Comparison of ENCODE assay signal across 8 cellular contexts in genomic region chr11:32385998-32386397, GRCh38. TPM values are rescaled to one million over a fixed set of nuclear protein-coding genes. Genes with fewer than 3 reads are reported as not detected.
DNase-seq lines count a peak whose midpoint lies in the region; ATAC-seq and TF ChIP-seq lines count a peak whose summit lies in the region.

No MANE protein-coding gene starts in this region.

- no peak overlapping the region for H3K23ac ChIP-seq in neuronal stem cell (ENCODE audit: low read depth, low read length, poor library complexity)

- TF ChIP-seq EP300 in esophagus muscularis mucosa (IDR thresholded peaks at IDR 0.05) = no peak

- no peak overlapping the region for H2AFZ ChIP-seq in neuronal stem cell (ENCODE audit: low read length)

- H4K91ac ChIP-seq in neuronal stem cell (ENCODE audit: low read depth, low read length, poor library complexity) = no peak overlapping the region

- no peak overlapping the region for H3K9ac ChIP-seq in neuronal stem cell (ENCODE audit: low read depth, low read length, poor library complexity)

- H3K79me1 ChIP-seq in neuronal stem cell (ENCODE audit: low read depth, low read length) = no peaks in the 10 kb centered on the region

- no peaks in the 10 kb centered on the region for H3K27me3 ChIP-seq in neuronal stem cell (ENCODE audit: control insufficient read depth in 3 of 3, insufficient read depth in 3 of 3, low read depth in 1 of 3, low read length in 3 of 3)
- peaks cover 0 to 36% (median 0%) of the 10 kb centered on the region in 4 donors for H3K27me3 ChIP-seq in esophagus muscularis mucosa

- no peaks in the 10 kb centered on the region for H3K9me3 ChIP-seq in neuronal stem cell (replicated peaks in 1 of 2; ENCODE audit: control insufficient read depth in 2 of 2, insufficient read depth in 1 of 2, low read depth in 1 of 2, low read length in 2 of 2)
- no peaks in the 10 kb centered on the region for H3K9me3 ChIP-seq in esophagus muscularis mucosa

- no peak for TF ChIP-seq POLR2A in esophagus muscularis mucosa (IDR thresholded peaks at IDR 0.05; ENCODE audit: low read depth)

- no peak for ATAC-seq in HG03571 (IDR thresholded peaks at IDR 0.05; ENCODE audit: unreplicated experiment)
- no peak for ATAC-seq in GM21737 (IDR thresholded peaks at IDR 0.05; ENCODE audit: unreplicated experiment)

- H3K27ac ChIP-seq in neuronal stem cell (replicated peaks; ENCODE audit: low read length) (no peak overlapping the region), esophagus muscularis mucosa (replicated peaks in 1 of 4) (no peak overlapping the region)

- H2BK12ac ChIP-seq in neuronal stem cell (ENCODE audit: low read length) = no peak overlapping the region

- DNase-seq in ELR (ENCODE audit: low read depth) = peak; percentile 73
- peak; percentile 25 for DNase-seq in LNCaP clone FGC (ENCODE audit: low read depth)
- DNase-seq in cardiac fibroblast (ENCODE audit: low read depth in 2 of 2) = peak; percentile 75 to 77
- peak; percentile 11 for DNase-seq in neuronal stem cell (ENCODE audit: low spot score)
- no peak for DNase-seq in esophagus muscularis mucosa (ENCODE audit: extremely low spot score)
- no peak for DNase-seq in NCI-H774 (lab: John Stamatoyannopoulos, UW)

- H3K18ac ChIP-seq in neuronal stem cell (ENCODE audit: low read length) = no peak overlapping the region

- H4K8ac ChIP-seq in neuronal stem cell (ENCODE audit: low read depth, low read length) = no peak overlapping the region

- H2AK5ac ChIP-seq in neuronal stem cell (ENCODE audit: low read depth, low read length) = no peak overlapping the region

- H2BK5ac ChIP-seq in neuronal stem cell (ENCODE audit: low read length) = no peak overlapping the region

- H3K4ac ChIP-seq in neuronal stem cell (ENCODE audit: low read length) = no peak overlapping the region

- peak; percentile 63 for TF ChIP-seq CTCF in LNCaP clone FGC (IDR thresholded peaks at IDR 0.05; ENCODE audit: control insufficient read depth, extremely low read depth, insufficient read depth)
- TF ChIP-seq CTCF in cardiac fibroblast (IDR thresholded peaks at IDR 0.05; ENCODE audit: low read depth, low read length) = peak; percentile 83
- TF ChIP-seq CTCF in esophagus muscularis mucosa (IDR thresholded peaks at IDR 0.05) = no peak

- H2BK15ac ChIP-seq in neuronal stem cell (ENCODE audit: low read length) = no peak overlapping the region

- intact Hi-C loops in esophagus muscularis mucosa (cut with DNase I) = no loop called here

- no peak overlapping the region for H3K4me2 ChIP-seq in neuronal stem cell (ENCODE audit: insufficient read depth, low read length, poor library complexity, severe bottlenecking)

- H3K14ac ChIP-seq in neuronal stem cell (ENCODE audit: low read length) = no peak overlapping the region

- WGBS in neuronal stem cell (ENCODE audit: extremely low coverage in 2 of 2, insufficient read length in 2 of 2, insufficient replicate concordance in 1 of 2), 2 donors = no CpG with 5 or more reads among the region's 2 CpGs
- 35% methylated on average over 2 of the region's 2 CpGs for WGBS in esophagus muscularis mucosa

- no peak overlapping the region for H2BK120ac ChIP-seq in neuronal stem cell (ENCODE audit: low read depth, low read length)

- no peaks in the 10 kb centered on the region for H3K4me1 ChIP-seq in neuronal stem cell (ENCODE audit: control insufficient read depth in 2 of 2, insufficient read depth in 1 of 2, low read depth in 1 of 2, low read length in 2 of 2)
- peaks cover 0 to 6% (median 1%) of the 10 kb centered on the region in 4 donors for H3K4me1 ChIP-seq in esophagus muscularis mucosa

- H3K36me3 ChIP-seq in neuronal stem cell (replicated peaks in 1 of 2; ENCODE audit: control insufficient read depth in 2 of 2, insufficient read depth in 2 of 2, low read length in 2 of 2) (no peaks in the 10 kb centered on the region), esophagus muscularis mucosa (peaks cover 0 to 4% (median 0%) of the 10 kb centered on the region in 4 donors)

- H3K4me3 ChIP-seq in LNCaP clone FGC (ENCODE audit: low read depth, low read length) (no peak overlapping the region), cardiac fibroblast (replicated peaks in 1 of 2; ENCODE audit: low read depth in 2 of 2, low read length in 2 of 2) (no peak overlapping the region), neuronal stem cell (ENCODE audit: low read length in 2 of 2) (no peak overlapping the region), esophagus muscularis mucosa (no peak overlapping the region)

RNA-seq across cellular contexts. Expression of gene WT1, which starts 49.3 kb away (rescaled TPM):
- polyA plus RNA-seq in neuronal stem cell (2013, experiment 1 of 2) = not detected
- not detected for polyA plus RNA-seq in neuronal stem cell (2013, experiment 2 of 2)
- 1 to 10 TPM in 2 of 4 donors, under 1 TPM in 1, not detected in 1; 0.42 to 3.5 (median 3.1) TPM for total RNA-seq in esophagus muscularis mucosa

Comparison
In these comparisons a context has a peak if more than half of its experiments do, and no peak if none do; other contexts are left out.
1. DNase-seq: peak in ELR (single experiment), LNCaP clone FGC (single experiment), cardiac fibroblast (2 of 2) and neuronal stem cell (single experiment); none in esophagus muscularis mucosa (single experiment) and NCI-H774 (single experiment).
2. CTCF ChIP-seq: peak in LNCaP clone FGC (single experiment) and cardiac fibroblast (single experiment); none in esophagus muscularis mucosa (0 of 3).